In the genomic region with DNA sequence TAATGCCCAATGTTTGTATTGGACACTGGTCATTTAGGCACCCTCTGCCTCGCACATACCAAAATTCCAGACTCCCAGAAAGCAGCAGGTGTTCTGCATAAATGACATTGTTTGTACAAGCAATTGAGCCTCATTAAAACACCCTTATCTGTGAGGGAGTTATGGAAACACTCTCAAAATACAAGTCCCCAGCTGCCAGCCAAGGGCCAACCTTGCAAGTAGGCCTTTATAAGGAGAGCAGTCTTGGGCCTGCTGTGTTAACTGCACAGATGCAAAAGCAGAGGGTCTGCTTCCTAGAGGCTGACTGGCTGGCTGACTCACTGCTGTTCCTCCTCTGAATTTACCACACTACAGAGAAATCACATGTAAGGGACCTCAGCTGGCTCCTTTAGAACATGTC, we compare ENCODE assay signal across 15 cellular contexts.
A peak's percentile ranks its signal among the peaks of the same experiment; 100 is the strongest.
DNase-seq lines count a peak whose midpoint lies in the region; ATAC-seq and TF ChIP-seq lines count a peak whose summit lies in the region.
"Had no signal": no experiment of that assay in that cellular context is flagged by ENCODE, and none has a peak within 500 bp of the region (broad histone marks: within the 10 kb centered on the region; RNA-seq: fewer than 3 reads in every experiment).

No MANE protein-coding gene starts in this region.

- peaks cover 17% of the 10 kb centered on the region for H3K4me1 Mint-ChIP-seq in progenitor cell of endocrine pancreas (ENCODE audit: low read depth)
- no peaks in the 10 kb centered on the region for H3K4me1 Mint-ChIP-seq in stimulated activated naive CD8-positive, alpha-beta T cell treated with anti-CD3 and anti-CD28 coated beads, Interleukin-15, amount 100 ng/mL, for 72 hours

- DNase-seq in NCI-H2107 (lab: John Stamatoyannopoulos, UW) = peak; percentile 49
- DNase-seq in astrocyte of the hippocampus (ENCODE audit: low read depth, low spot score) = peak; percentile 75
- DNase-seq in progenitor cell of endocrine pancreas (ENCODE audit: low spot score, unreplicated experiment) = no peak
- DNase-seq in stimulated activated naive CD8-positive, alpha-beta T cell treated with anti-CD3 and anti-CD28 coated beads, Interleukin-15, amount 100 ng/mL, for 72 hours = no peak
- DNase-seq: activated CD4-positive, alpha-beta T cell treated with anti-CD3 and anti-CD28 coated beads, Interleukin-2, amount 50 U/mL, for 1 hour; activated gamma-delta T cell; KBM-7; stimulated activated CD4-positive, alpha-beta T cell treated with anti-CD3 and anti-CD28 coated beads, Interleukin-12 subunit alpha, Interleukin-12 subunit beta, amount 100 ng/mL, for 4 hours; T-helper 1 cell had no signal

- H3K27ac Mint-ChIP-seq in progenitor cell of endocrine pancreas = peak overlapping the region; percentile 22
- no peak overlapping the region for H3K27ac Mint-ChIP-seq in stimulated activated naive CD8-positive, alpha-beta T cell treated with anti-CD3 and anti-CD28 coated beads, Interleukin-15, amount 100 ng/mL, for 72 hours
- H3K27ac Mint-ChIP-seq: natural killer cell treated with Interleukin-12 subunit alpha and Interleukin-12 subunit beta and Interleukin-15 and Interleukin-18, amount 100 ng/mL, for 72 hours had no signal

- no peak overlapping the region for H3K4me3 ChIP-seq in HEK293 (ENCODE audit: low read depth, low read length)
- H3K4me3 ChIP-seq: BLaER1 had no signal

- no peaks in the 10 kb centered on the region for H3K9me3 ChIP-seq in HEK293 (ENCODE audit: control insufficient read depth, insufficient read depth, low read depth, low read length)
- H3K9me3 ChIP-seq: BLaER1 had no signal

- peaks cover 7% of the 10 kb centered on the region for H3K4me1 ChIP-seq in HEK293 (ENCODE audit: control insufficient read depth, insufficient read depth, low read length)
- H3K4me1 ChIP-seq: BLaER1 had no signal

- H3K36me3 ChIP-seq in HEK293 (ENCODE audit: control insufficient read depth in 2 of 2, insufficient read depth in 1 of 2, low read length in 2 of 2) = no peaks in the 10 kb centered on the region
- H3K36me3 ChIP-seq: BLaER1 had no signal

- TF ChIP-seq CTCF in HEK293 (tag by site-specific recombination; IDR thresholded peaks at IDR 0.05) = no peak
- TF ChIP-seq CTCF in progenitor cell of endocrine pancreas (IDR thresholded peaks at IDR 0.05; ENCODE audit: unreplicated experiment) = no peak

- H3K27me3 Mint-ChIP-seq in progenitor cell of endocrine pancreas = no peaks in the 10 kb centered on the region
- H3K27me3 Mint-ChIP-seq in stimulated activated naive CD8-positive, alpha-beta T cell treated with anti-CD3 and anti-CD28 coated beads, Interleukin-15, amount 100 ng/mL, for 72 hours = no peaks in the 10 kb centered on the region
- H3K27me3 Mint-ChIP-seq: natural killer cell treated with Interleukin-12 subunit alpha and Interleukin-12 subunit beta and Interleukin-15 and Interleukin-18, amount 100 ng/mL, for 72 hours had no signal

- ATAC-seq in GM21381 (IDR thresholded peaks at IDR 0.05; ENCODE audit: unreplicated experiment) (no peak), GM19035 (IDR thresholded peaks at IDR 0.05; ENCODE audit: unreplicated experiment) (no peak), GM21619 (IDR thresholded peaks at IDR 0.05; ENCODE audit: unreplicated experiment) (no peak)
- no peak for ATAC-seq in stimulated activated naive CD8-positive, alpha-beta T cell treated with anti-CD3 and anti-CD28 coated beads, Interleukin-15, amount 100 ng/mL, for 72 hours
- ATAC-seq: natural killer cell treated with Interleukin-12 subunit alpha and Interleukin-12 subunit beta and Interleukin-15 and Interleukin-18, amount 100 ng/mL, for 72 hours had no signal

- H3K9me3 Mint-ChIP-seq in progenitor cell of endocrine pancreas (ENCODE audit: low read depth) = no peaks in the 10 kb centered on the region
- no peaks in the 10 kb centered on the region for H3K9me3 Mint-ChIP-seq in stimulated activated naive CD8-positive, alpha-beta T cell treated with anti-CD3 and anti-CD28 coated beads, Interleukin-15, amount 100 ng/mL, for 72 hours

- POLR2A ChIA-PET in HEK293 (lab: Yijun Ruan, JAX) = no interaction called here

- CTCF ChIA-PET in HEK293 (lab: Yijun Ruan, JAX) = no interaction called here

- no peak overlapping the region; the same call in 1 of the 2 replicates for H3K27ac ChIP-seq in HEK293 (ENCODE audit: extremely low read depth, low read depth, low read length)
- H3K27ac ChIP-seq: BLaER1 had no signal

- no peak overlapping the region for H3K4me3 Mint-ChIP-seq in progenitor cell of endocrine pancreas (ENCODE audit: low read depth)
- H3K4me3 Mint-ChIP-seq in stimulated activated naive CD8-positive, alpha-beta T cell treated with anti-CD3 and anti-CD28 coated beads, Interleukin-15, amount 100 ng/mL, for 72 hours = no peak overlapping the region
- H3K4me3 Mint-ChIP-seq: natural killer cell treated with Interleukin-12 subunit alpha and Interleukin-12 subunit beta and Interleukin-15 and Interleukin-18, amount 100 ng/mL, for 72 hours had no signal

- H3K36me3 Mint-ChIP-seq in progenitor cell of endocrine pancreas (ENCODE audit: insufficient read depth) = no peaks in the 10 kb centered on the region

TF ChIP-seq in HEK293, 187 proteins besides CTCF, POLR2A, EP300 and RAD21 (continues in another document):
- TF ChIP-seq KLF17 (tag by site-specific recombination; IDR thresholded peaks at IDR 0.05) (no peak), ZNF621 (tag by site-specific recombination; IDR thresholded peaks at IDR 0.05) (no peak), BCL11B (tag by site-specific recombination; IDR thresholded peaks at IDR 0.05; ENCODE audit: low read depth) (no peak), YY1 (tag by site-specific recombination; IDR thresholded peaks at IDR 0.05) (peak; percentile 32; the same call in 1 of the 2 replicates), SCRT2 (tag by site-specific recombination; IDR thresholded peaks at IDR 0.05) (peak; percentile 64), ZSCAN30 (tag by site-specific recombination; IDR thresholded peaks at IDR 0.05) (peak; percentile 86; the same call in 1 of the 2 replicates), ZNF26 (tag by site-specific recombination; IDR thresholded peaks at IDR 0.05) (no peak), FEZF1 (tag by site-specific recombination; IDR thresholded peaks at IDR 0.05) (peak; percentile 93), KLF9 (tag by site-specific recombination; IDR thresholded peaks at IDR 0.05; ENCODE audit: low read depth) (no peak), ZNF624 (tag by site-specific recombination; IDR thresholded peaks at IDR 0.05) (0 out of 2 replicates have a peak, but pooled peaks have one; percentile 17), ZNF561 (tag by site-specific recombination; IDR thresholded peaks at IDR 0.05; ENCODE audit: borderline replicate concordance) (peak; percentile 78; the same call in 1 of the 2 replicates), GLIS2 (tag by site-specific recombination; IDR thresholded peaks at IDR 0.05) (no peak), ELK4 (IDR thresholded peaks at IDR 0.05; ENCODE audit: borderline replicate concordance, low read depth, low read length) (no peak), IKZF3 (tag by site-specific recombination; IDR thresholded peaks at IDR 0.05) (peak; percentile 49; the same call in 1 of the 2 replicates), PRDM4 (tag by site-specific recombination; IDR thresholded peaks at IDR 0.05) (peak; percentile 91)

Comparison
In these comparisons a context has a peak if more than half of its experiments do, and no peak if none do; other contexts are left out.
1. DNase-seq: peak in NCI-H2107 (single experiment) and astrocyte of the hippocampus (single experiment); none in progenitor cell of endocrine pancreas (single experiment) and stimulated activated naive CD8-positive, alpha-beta T cell treated with anti-CD3 and anti-CD28 coated beads, Interleukin-15, amount 100 ng/mL, for 72 hours (0 of 2).